1 cellular context compared by ENCODE assay signal in the genomic region with DNA sequence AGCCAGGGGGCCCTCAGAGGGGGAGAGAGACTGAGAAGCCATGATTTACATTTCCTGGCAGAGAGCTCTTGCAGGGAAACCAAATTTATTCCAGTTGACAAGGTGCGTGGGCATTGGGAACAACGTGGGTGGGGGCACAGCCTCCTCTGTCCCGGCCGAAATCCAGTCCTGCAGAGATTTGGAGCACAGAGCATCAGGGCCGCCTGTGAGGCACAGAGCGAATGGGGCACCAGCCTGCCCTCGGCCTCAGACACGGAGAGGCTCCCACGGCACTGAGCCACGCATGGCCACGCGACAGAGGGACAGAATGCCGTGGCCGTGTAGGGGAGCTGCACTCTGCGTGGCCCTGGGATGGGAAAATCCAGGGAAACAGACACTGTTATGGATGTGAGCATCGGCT.
TF ChIP-seq lines count a peak whose summit lies in the region.

No MANE protein-coding gene starts in this region.

TF ChIP-seq in HepG2, 621 proteins besides CTCF, POLR2A, EP300 and RAD21:
- TF ChIP-seq ASH2L (IDR thresholded peaks at IDR 0.05; ENCODE audit: insufficient read length, low read depth, low read length) = no peak
- peak; percentile 68 for TF ChIP-seq ZBTB38 (CRISPR knock-in tag; IDR thresholded peaks at IDR 0.05)
